In the genomic region with DNA sequence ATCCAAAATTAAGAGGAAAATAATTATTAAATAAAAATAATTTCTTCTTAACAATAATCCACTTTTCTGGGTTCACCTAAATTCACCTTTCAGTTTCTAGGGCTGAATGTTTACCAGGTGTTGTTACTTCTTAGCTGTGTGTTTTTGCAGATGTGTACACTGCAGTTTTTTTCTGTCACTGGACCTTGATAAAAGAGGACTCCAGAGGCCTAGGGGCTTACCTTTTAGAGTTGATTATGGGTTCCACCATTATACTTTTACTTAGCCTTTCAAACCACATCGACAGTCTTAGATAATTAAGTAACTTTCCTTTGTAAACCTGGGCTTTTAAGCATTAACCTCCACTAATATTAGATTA, we compare ENCODE assay signal across 35 cellular contexts.
"Had no signal": no experiment of that assay in that cellular context is flagged by ENCODE, and none has a peak within 500 bp of the region (broad histone marks: within the 10 kb centered on the region; RNA-seq: fewer than 3 reads in every experiment).

No MANE protein-coding gene starts in this region.

- H3K36me3 ChIP-seq: adrenal gland, brain microvascular endothelial cell, breast epithelium had no signal

- H3K27me3 Mint-ChIP-seq: activated B cell treated with CpG ODN at 0.5 μM for 24 hours; activated CD4-positive, alpha-beta memory T cell treated with anti-CD3 and anti-CD28 coated beads for 36 hours; activated CD4-positive, alpha-beta T cell treated with anti-CD3 and anti-CD28 coated beads, Interleukin-2, amount 10 ng/mL, durations not matched to agents 24 days and 14 days; activated CD8-positive, alpha-beta T cell treated with anti-CD3 and anti-CD28 coated beads for 36 hours; activated naive CD8-positive, alpha-beta T cell treated with anti-CD3 and anti-CD28 coated beads for 36 hours; activated T-helper 17 cell treated with anti-CD3 and anti-CD28 coated beads, Interleukin-2, amount 50 U/mL, for 72 hours had no signal

- H3K27ac Mint-ChIP-seq: activated B cell treated with CpG ODN at 0.5 μM for 24 hours; activated CD4-positive, alpha-beta memory T cell treated with anti-CD3 and anti-CD28 coated beads for 36 hours; activated CD4-positive, alpha-beta T cell treated with anti-CD3 and anti-CD28 coated beads, Interleukin-2, amount 10 ng/mL, durations not matched to agents 24 days and 14 days; activated CD8-positive, alpha-beta T cell treated with anti-CD3 and anti-CD28 coated beads for 36 hours; activated naive CD4-positive, alpha-beta T cell treated with anti-CD3 and anti-CD28 coated beads for 36 hours; activated naive CD4-positive, alpha-beta T cell treated with anti-CD3 and anti-CD28 coated beads, Interleukin-2, amount 50 U/mL, for 72 hours; activated naive CD8-positive, alpha-beta T cell treated with anti-CD3 and anti-CD28 coated beads for 36 hours; activated T-cell treated with anti-CD3 and anti-CD28 coated beads, Interleukin-2, amount 50 U/mL, for 72 hours; activated T-helper 1 cell treated with anti-CD3 and anti-CD28 coated beads, Interleukin-12 subunit alpha, Interleukin-12 subunit beta, Interleukin-2, Interleukin-4 antibody, amounts not matched to agents 30 ng/mL and 10 ng/mL and 1 ng/mL, durations not matched to agents 14 hours and 24 hours and 36 hours; activated T-helper 17 cell treated with anti-CD3 and anti-CD28 coated beads, Interleukin-2, amount 50 U/mL, for 72 hours; T-helper 1 cell treated with Interleukin-12 subunit alpha and Interleukin-12 subunit beta and Interleukin-4 antibody, amounts not matched to agents 30 μg/mL and 1 μg/mL, for 36 hours; T-helper 2 cell treated with Interferon-gamma antibody and Interleukin-4, amounts not matched to agents 5 μg/mL and 100 μg/mL, for 36 hours had no signal

- H3K27ac ChIP-seq: adrenal gland, body of pancreas, brain microvascular endothelial cell, breast epithelium, VCaP had no signal

- DNase-seq: activated B cell treated with CpG ODN at 0.5 μM for 24 hours; activated CD4-positive, alpha-beta memory T cell treated with anti-CD3 and anti-CD28 coated beads for 36 hours; activated CD4-positive, alpha-beta T cell treated with anti-CD3 and anti-CD28 coated beads for 4 hours; activated CD4-positive, alpha-beta T cell treated with anti-CD3 and anti-CD28 coated beads, Interleukin-2, amount 10 ng/mL, durations not matched to agents 24 days and 14 days; activated CD4-positive, alpha-beta T cell treated with anti-CD3 and anti-CD28 coated beads, Interleukin-2, amount 50 U/mL, for 1 hour; activated CD4-positive, alpha-beta T cell treated with anti-CD3 and anti-CD28 coated beads, Interleukin-2, amount 50 U/mL, for 4 hours; activated CD4-positive, CD25-positive, alpha-beta regulatory T cell treated with anti-CD3 and anti-CD28 coated beads, Interleukin-2, amount 50 U/mL, for 72 hours; activated CD8-positive, alpha-beta memory T cell treated with anti-CD3 and anti-CD28 coated beads, Interleukin-2, amount 50 U/mL, for 4 hours; activated CD8-positive, alpha-beta T cell treated with anti-CD3 and anti-CD28 coated beads for 36 hours; activated effector memory CD4-positive, alpha-beta T cell treated with anti-CD3 and anti-CD28 coated beads, Interleukin-2, amount 50 U/mL, for 16 hours; activated gamma-delta T cell treated with Interleukin-2 at 50 U/mL for 16 hours; activated naive CD4-positive, alpha-beta T cell; activated naive CD4-positive, alpha-beta T cell treated with anti-CD3 and anti-CD28 coated beads for 36 hours; activated naive CD4-positive, alpha-beta T cell treated with anti-CD3 and anti-CD28 coated beads, Interleukin-2, amount 50 U/mL, for 16 hours; activated naive CD8-positive, alpha-beta T cell treated with anti-CD3 and anti-CD28 coated beads for 36 hours; activated T-cell treated with anti-CD3 and anti-CD28 coated beads for 4 hours; activated T-cell treated with anti-CD3 and anti-CD28 coated beads, Interleukin-2, amount 50 U/mL, for 1 hour; activated T-cell treated with anti-CD3 and anti-CD28 coated beads, Interleukin-2, amount 50 U/mL, for 4 hours; activated T-cell treated with anti-CD3 and anti-CD28 coated beads, Interleukin-2, amount 50 U/mL, for 72 hours; amniotic stem cell; aorta; central memory CD4-positive, alpha-beta T cell; T-helper 1 cell; T-helper 2 cell; T-helper 9 cell had no signal

- H3K27me3 ChIP-seq: adrenal gland, body of pancreas, brain microvascular endothelial cell, breast epithelium had no signal

- H3K4me3 Mint-ChIP-seq: activated B cell treated with CpG ODN at 0.5 μM for 24 hours; activated CD4-positive, alpha-beta memory T cell treated with anti-CD3 and anti-CD28 coated beads for 36 hours; activated CD4-positive, alpha-beta T cell treated with anti-CD3 and anti-CD28 coated beads, Interleukin-2, amount 10 ng/mL, durations not matched to agents 24 days and 14 days; activated CD8-positive, alpha-beta T cell treated with anti-CD3 and anti-CD28 coated beads for 36 hours; activated naive CD4-positive, alpha-beta T cell treated with anti-CD3 and anti-CD28 coated beads for 36 hours; activated naive CD8-positive, alpha-beta T cell treated with anti-CD3 and anti-CD28 coated beads for 36 hours; activated T-cell treated with anti-CD3 and anti-CD28 coated beads, Interleukin-2, amount 50 U/mL, for 4 hours; activated T-cell treated with anti-CD3 and anti-CD28 coated beads, Interleukin-2, amount 50 U/mL, for 72 hours; activated T-helper 1 cell treated with anti-CD3 and anti-CD28 coated beads, Interleukin-12 subunit alpha, Interleukin-12 subunit beta, Interleukin-2, Interleukin-4 antibody, amounts not matched to agents 30 ng/mL and 10 ng/mL and 1 ng/mL, durations not matched to agents 14 hours and 24 hours and 36 hours; activated T-helper 17 cell treated with anti-CD3 and anti-CD28 coated beads, Interleukin-2, amount 50 U/mL, for 72 hours; T-helper 1 cell treated with Interleukin-12 subunit alpha and Interleukin-12 subunit beta and Interleukin-4 antibody, amounts not matched to agents 30 μg/mL and 1 μg/mL, for 36 hours; T-helper 2 cell treated with Interferon-gamma antibody and Interleukin-4, amounts not matched to agents 5 μg/mL and 100 μg/mL, for 36 hours had no signal

- H3K9me3 Mint-ChIP-seq: activated CD4-positive, alpha-beta T cell treated with anti-CD3 and anti-CD28 coated beads, Interleukin-2, amount 10 ng/mL, durations not matched to agents 24 days and 14 days had no signal

- H3K4me1 Mint-ChIP-seq: activated B cell treated with CpG ODN at 0.5 μM for 24 hours; activated CD4-positive, alpha-beta T cell treated with anti-CD3 and anti-CD28 coated beads, Interleukin-2, amount 10 ng/mL, durations not matched to agents 24 days and 14 days; activated naive CD8-positive, alpha-beta T cell treated with anti-CD3 and anti-CD28 coated beads for 36 hours; activated T-helper 17 cell treated with anti-CD3 and anti-CD28 coated beads, Interleukin-2, amount 50 U/mL, for 72 hours had no signal

- H3K4me3 ChIP-seq: adrenal gland, body of pancreas, breast epithelium had no signal

- H3K9me3 ChIP-seq: body of pancreas had no signal

- ATAC-seq: activated CD8-positive, alpha-beta T cell treated with anti-CD3 and anti-CD28 coated beads for 36 hours; activated naive CD4-positive, alpha-beta T cell treated with anti-CD3 and anti-CD28 coated beads, Interleukin-2, amount 50 U/mL, for 72 hours; activated T-cell treated with anti-CD3 and anti-CD28 coated beads, Interleukin-2, amount 50 U/mL, for 4 hours; activated T-cell treated with anti-CD3 and anti-CD28 coated beads, Interleukin-2, amount 50 U/mL, for 72 hours; activated T-helper 17 cell treated with anti-CD3 and anti-CD28 coated beads, Interleukin-2, amount 50 U/mL, for 72 hours; body of pancreas had no signal

- H3K4me1 ChIP-seq: adrenal gland, body of pancreas, breast epithelium had no signal

- H3K36me3 Mint-ChIP-seq: activated CD4-positive, alpha-beta memory T cell treated with anti-CD3 and anti-CD28 coated beads for 36 hours; activated naive CD8-positive, alpha-beta T cell treated with anti-CD3 and anti-CD28 coated beads for 36 hours had no signal
